ENCODE assay signal across 22 cellular contexts in the genomic region with DNA sequence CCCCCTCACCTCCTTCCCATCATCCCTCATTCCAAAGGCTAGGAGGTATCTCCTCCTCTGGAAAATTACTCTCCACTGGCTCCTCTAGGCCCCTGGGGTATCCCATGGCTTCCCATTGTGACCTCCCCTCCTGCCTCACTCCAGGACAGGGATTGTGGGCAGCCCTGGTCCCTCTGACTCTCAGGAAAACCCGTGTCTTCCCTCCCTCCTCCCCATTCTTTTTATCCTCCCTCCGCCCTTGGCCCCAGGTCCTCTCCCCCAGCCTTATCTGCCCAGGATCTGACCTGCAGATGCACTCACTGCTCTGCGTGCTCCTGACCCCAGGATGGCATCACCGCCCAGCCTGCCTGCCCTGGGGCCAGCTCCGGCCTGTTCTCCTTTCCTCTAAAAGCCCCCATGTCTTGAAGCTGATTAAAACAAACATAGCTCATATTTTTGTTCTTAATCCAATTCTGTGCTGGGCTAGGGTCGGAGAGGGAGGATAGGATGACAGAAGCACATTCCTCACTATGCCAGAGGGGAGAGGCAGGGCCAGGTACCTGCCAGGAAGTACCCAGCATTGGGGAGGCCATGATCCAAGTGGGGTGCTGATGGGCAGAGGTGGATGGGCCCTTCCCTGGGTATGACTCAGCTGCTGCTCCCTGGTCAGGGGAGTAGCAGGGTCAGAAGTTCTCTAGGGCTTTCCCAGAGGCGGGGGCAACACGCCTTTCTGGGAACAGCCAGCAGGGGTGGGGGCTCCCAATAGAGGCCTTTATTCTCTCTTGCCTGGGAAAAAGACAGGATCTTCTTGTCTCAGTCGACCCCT. TPM values are rescaled to one million over a fixed set of nuclear protein-coding genes. Genes with fewer than 3 reads are reported as not detected.
"Had no signal": no experiment of that assay in that cellular context is flagged by ENCODE, and none has a peak within 500 bp of the region (broad histone marks: within the 10 kb centered on the region; RNA-seq: fewer than 3 reads in every experiment).

No MANE protein-coding gene starts in this region.

- H3K9me3 ChIP-seq: body of pancreas, colonic mucosa, esophagus squamous epithelium, lower lobe of right lung, pancreas, sigmoid colon, thoracic aorta had no signal

- H3K4me1 ChIP-seq: body of pancreas, colonic mucosa, lower lobe of right lung, neural progenitor cell, pancreas, sigmoid colon had no signal

- H3K27me3 ChIP-seq: body of pancreas, colonic mucosa, neural progenitor cell, pancreas had no signal

- H3K27ac ChIP-seq: body of pancreas, colonic mucosa, esophagus squamous epithelium, lower lobe of right lung, neural progenitor cell, pancreas, sigmoid colon, thoracic aorta had no signal

- H3K9me3 Mint-ChIP-seq: neural progenitor cell had no signal

- H3K36me3 Mint-ChIP-seq: activated naive CD8-positive, alpha-beta T cell; neural progenitor cell had no signal

- H3K4me3 ChIP-seq: body of pancreas, colonic mucosa, esophagus squamous epithelium, lower lobe of right lung, neural progenitor cell, pancreas, sigmoid colon, thoracic aorta had no signal

- H3K4me2 ChIP-seq: neural progenitor cell had no signal

- DNase-seq: activated CD4-positive, alpha-beta T cell treated with anti-CD3 and anti-CD28 coated beads, Interleukin-2, amount 50 U/mL, for 1 hour; activated CD4-positive, CD25-positive, alpha-beta regulatory T cell; activated CD8-positive, alpha-beta memory T cell treated with anti-CD3 and anti-CD28 coated beads for 24 hours; activated gamma-delta T cell treated with Interleukin-2 at 50 U/mL for 16 hours; amygdala; body of pancreas; central memory CD4-positive, alpha-beta T cell; colonic mucosa; effector CD4-positive, alpha-beta T cell; esophagus squamous epithelium; hippocampal formation; lower lobe of right lung; midbrain; pancreas; sigmoid colon; stimulated activated CD4-positive, alpha-beta T cell treated with anti-CD3 and anti-CD28 coated beads, Interleukin-1b, Interleukin-23, amount 100 ng/mL, for 48 hours; T-helper 2 cell had no signal

- H3K4me3 Mint-ChIP-seq: activated naive CD8-positive, alpha-beta T cell; neural progenitor cell had no signal

- ATAC-seq: body of pancreas, lower lobe of right lung, pancreas had no signal

- H3K27ac Mint-ChIP-seq: activated naive CD8-positive, alpha-beta T cell; neural progenitor cell had no signal

- H3K36me3 ChIP-seq: colonic mucosa, esophagus squamous epithelium, lower lobe of right lung, neural progenitor cell, pancreas, sigmoid colon, thoracic aorta had no signal

- H2AFZ ChIP-seq: neural progenitor cell had no signal

- H3K9ac ChIP-seq: neural progenitor cell had no signal

RNA-seq across cellular contexts. Expression of a gene that starts 13.8 kb away (rescaled TPM):
- total RNA-seq: body of pancreas, colonic mucosa, fibroblast of villous mesenchyme, lower lobe of right lung, pancreas, thoracic aorta, urinary bladder had no signal
- polyA plus RNA-seq: pancreas, urinary bladder had no signal

RNA-seq across cellular contexts. Expression of a gene that starts 28.0 kb away (rescaled TPM):
- total RNA-seq: body of pancreas, colonic mucosa, fibroblast of villous mesenchyme, lower lobe of right lung, pancreas, sigmoid colon, thoracic aorta had no signal

RNA-seq across cellular contexts. Expression of a gene that starts 51.9 kb away (rescaled TPM):
- total RNA-seq: lower lobe of right lung had no signal
